Comparison of ENCODE assay signal across 9 cellular contexts in genomic region chr1:98323396-98323795, GRCh38.
DNase-seq lines count a peak whose midpoint lies in the region; ATAC-seq and TF ChIP-seq lines count a peak whose summit lies in the region.
"Had no signal": no experiment of that assay in that cellular context is flagged by ENCODE, and none has a peak within 500 bp of the region (broad histone marks: within the 10 kb centered on the region; RNA-seq: fewer than 3 reads in every experiment).

No MANE protein-coding gene starts in this region.

- no peak overlapping the region for H3K27ac Mint-ChIP-seq in activated T-helper 1 cell treated with anti-CD3 and anti-CD28 coated beads, Interleukin-12 subunit alpha, Interleukin-12 subunit beta, Interleukin-2, Interleukin-4 antibody, amounts not matched to agents 30 ng/mL and 10 ng/mL and 1 ng/mL, durations not matched to agents 14 hours and 24 hours and 36 hours

- no peaks in the 10 kb centered on the region for H3K9me3 ChIP-seq in vagina
- no peaks in the 10 kb centered on the region for H3K9me3 ChIP-seq in thyroid gland

- peaks cover 7% of the 10 kb centered on the region for H3K27me3 Mint-ChIP-seq in activated T-helper 1 cell treated with anti-CD3 and anti-CD28 coated beads, Interleukin-12 subunit alpha, Interleukin-12 subunit beta, Interleukin-2, Interleukin-4 antibody, amounts not matched to agents 30 ng/mL and 10 ng/mL and 1 ng/mL, durations not matched to agents 14 hours and 24 hours and 36 hours (ENCODE audit: insufficient read depth)

- H3K27ac ChIP-seq in ACC112 (ENCODE audit: low read depth, low read length): peak overlapping the region; percentile 98
- no peak overlapping the region for H3K27ac ChIP-seq in vagina
- H3K27ac ChIP-seq in thyroid gland: no peak overlapping the region

- no peaks in the 10 kb centered on the region for H3K79me2 ChIP-seq in ACC112 (ENCODE audit: control insufficient read depth, insufficient read depth, low read length, unreplicated experiment)

- peaks cover 19% of the 10 kb centered on the region for H3K4me1 Mint-ChIP-seq in activated T-helper 1 cell treated with anti-CD3 and anti-CD28 coated beads, Interleukin-12 subunit alpha, Interleukin-12 subunit beta, Interleukin-2, Interleukin-4 antibody, amounts not matched to agents 30 ng/mL and 10 ng/mL and 1 ng/mL, durations not matched to agents 14 hours and 24 hours and 36 hours (ENCODE audit: low read depth)

- H3K4me1 ChIP-seq in ACC112 (ENCODE audit: control insufficient read depth, insufficient read depth, low read length, unreplicated experiment) (peaks cover 68% of the 10 kb centered on the region), vagina (peaks cover 38% of the 10 kb centered on the region), thyroid gland (no peaks in the 10 kb centered on the region)

- no peak for TF ChIP-seq CTCF in vagina (IDR thresholded peaks at IDR 0.05)
- TF ChIP-seq CTCF in thyroid gland (IDR thresholded peaks at IDR 0.05): no peak

- peak overlapping the region; percentile 8 for H3K4me3 Mint-ChIP-seq in activated T-helper 1 cell treated with anti-CD3 and anti-CD28 coated beads, Interleukin-12 subunit alpha, Interleukin-12 subunit beta, Interleukin-2, Interleukin-4 antibody, amounts not matched to agents 30 ng/mL and 10 ng/mL and 1 ng/mL, durations not matched to agents 14 hours and 24 hours and 36 hours

- H3K36me3 Mint-ChIP-seq in activated T-helper 1 cell treated with anti-CD3 and anti-CD28 coated beads, Interleukin-12 subunit alpha, Interleukin-12 subunit beta, Interleukin-2, Interleukin-4 antibody, amounts not matched to agents 30 ng/mL and 10 ng/mL and 1 ng/mL, durations not matched to agents 14 hours and 24 hours and 36 hours (ENCODE audit: low read depth): no peaks in the 10 kb centered on the region

- no peaks in the 10 kb centered on the region for H3K27me3 ChIP-seq in ACC112 (ENCODE audit: insufficient read depth, low read length)
- no peaks in the 10 kb centered on the region for H3K27me3 ChIP-seq in vagina
- H3K27me3 ChIP-seq in thyroid gland: no peaks in the 10 kb centered on the region

- ATAC-seq in GM21825 (IDR thresholded peaks at IDR 0.05; ENCODE audit: unreplicated experiment): no peak

- DNase-seq in HT1080 (ENCODE audit: low read depth): peak; percentile 87
- DNase-seq in activated T-helper 1 cell treated with anti-CD3 and anti-CD28 coated beads, Interleukin-12 subunit alpha, Interleukin-12 subunit beta, Interleukin-2, Interleukin-4 antibody, amounts not matched to agents 30 ng/mL and 10 ng/mL and 1 ng/mL, durations not matched to agents 14 hours and 24 hours and 36 hours (ENCODE audit: low spot score): no peak
- DNase-seq in kidney glomerular epithelial cell (lab: John Stamatoyannopoulos, UW): peak; percentile 68
- no peak for DNase-seq in vagina (ENCODE audit: extremely low spot score in 2 of 2)
- DNase-seq in thyroid gland: no peak
- no peak for DNase-seq in activated gamma-delta T cell treated with Interleukin-2 at 50 U/mL for 16 hours
- DNase-seq: NCI-H2029 treated with DMSO at 0.1 percent for 48 hours had no signal

- H3K4me3 ChIP-seq in ACC112 (ENCODE audit: low read depth, low read length): peak overlapping the region; percentile 63
- no peak overlapping the region for H3K4me3 ChIP-seq in vagina
- no peak overlapping the region for H3K4me3 ChIP-seq in thyroid gland (replicated peaks in 1 of 3)

- intact Hi-C loops in activated T-helper 1 cell treated with anti-CD3 and anti-CD28 coated beads, Interleukin-12 subunit alpha, Interleukin-12 subunit beta, Interleukin-2, Interleukin-4 antibody, amounts not matched to agents 30 ng/mL and 10 ng/mL and 1 ng/mL, durations not matched to agents 14 hours and 24 hours and 36 hours (cut with micrococcal nuclease): no loop called here
- intact Hi-C loops in vagina (cut with DNase I): no loop called here
- intact Hi-C loops in thyroid gland (cut with DNase I): no loop called here

- peak overlapping the region; percentile 27 for H2AFZ ChIP-seq in ACC112 (ENCODE audit: low read length, unreplicated experiment)

- TF ChIP-seq POLR2A in vagina (IDR thresholded peaks at IDR 0.05): no peak
- no peak for TF ChIP-seq POLR2A in thyroid gland (IDR thresholded peaks at IDR 0.05)

- no peaks in the 10 kb centered on the region for H3K36me3 ChIP-seq in ACC112 (ENCODE audit: insufficient read depth, low read length)
- H3K36me3 ChIP-seq in vagina: no peaks in the 10 kb centered on the region
- no peaks in the 10 kb centered on the region for H3K36me3 ChIP-seq in thyroid gland

- no peaks in the 10 kb centered on the region for H3K9me3 Mint-ChIP-seq in activated T-helper 1 cell treated with anti-CD3 and anti-CD28 coated beads, Interleukin-12 subunit alpha, Interleukin-12 subunit beta, Interleukin-2, Interleukin-4 antibody, amounts not matched to agents 30 ng/mL and 10 ng/mL and 1 ng/mL, durations not matched to agents 14 hours and 24 hours and 36 hours

Comparison
In these comparisons a context has a peak if more than half of its experiments do, and no peak if none do; other contexts are left out.
1. DNase-seq: peak in HT1080 (single experiment) and kidney glomerular epithelial cell (single experiment); none in activated T-helper 1 cell treated with anti-CD3 and anti-CD28 coated beads, Interleukin-12 subunit alpha, Interleukin-12 subunit beta, Interleukin-2, Interleukin-4 antibody, amounts not matched to agents 30 ng/mL and 10 ng/mL and 1 ng/mL, durations not matched to agents 14 hours and 24 hours and 36 hours (single experiment), vagina (0 of 2), thyroid gland (0 of 2) and activated gamma-delta T cell treated with Interleukin-2 at 50 U/mL for 16 hours (single experiment).